In genomic region chr16:77744136-77744535, GRCh38 we compare ENCODE assay signal across 1 cellular context.
TF ChIP-seq lines count a peak whose summit lies in the region.

No MANE protein-coding gene starts in this region.

TF ChIP-seq in IMR-90, 13 proteins besides CTCF, POLR2A, EP300 and RAD21:
- no peak for TF ChIP-seq USF2 (IDR thresholded peaks at IDR 0.05; ENCODE audit: low read depth, low read length)
- no peak for TF ChIP-seq RFX5 (IDR thresholded peaks at IDR 0.05; ENCODE audit: low read depth, low read length)
- no peak for TF ChIP-seq CEBPB (IDR thresholded peaks at IDR 0.05; ENCODE audit: low read depth, low read length)
- TF ChIP-seq RCOR1 (IDR thresholded peaks at IDR 0.05; ENCODE audit: insufficient replicate concordance, low read length) = no peak
- TF ChIP-seq MAZ (IDR thresholded peaks at IDR 0.05; ENCODE audit: borderline replicate concordance, low read depth, low read length) = no peak
- no peak for TF ChIP-seq BHLHE40 (IDR thresholded peaks at IDR 0.05; ENCODE audit: low read depth, low read length)
- TF ChIP-seq MAFK (IDR thresholded peaks at IDR 0.05; ENCODE audit: low read depth, low read length) = no peak
- no peak for TF ChIP-seq MXI1 (IDR thresholded peaks at IDR 0.05; ENCODE audit: borderline replicate concordance, low read depth, low read length)
- TF ChIP-seq FOS (IDR thresholded peaks at IDR 0.05; ENCODE audit: low read depth, low read length) = no peak
- no peak for TF ChIP-seq CHD1 (IDR thresholded peaks at IDR 0.05; ENCODE audit: low read depth, low read length)
- TF ChIP-seq SMC3 (IDR thresholded peaks at IDR 0.05; ENCODE audit: low read depth, low read length) = no peak
- no peak for TF ChIP-seq ELK1 (IDR thresholded peaks at IDR 0.05; ENCODE audit: borderline replicate concordance, low read depth, low read length)
- TF ChIP-seq NFE2L2 (IDR thresholded peaks at IDR 0.05; ENCODE audit: low read depth, low read length) = no peak
